Comparison of ENCODE assay signal across 1 cellular context in the genomic region with DNA sequence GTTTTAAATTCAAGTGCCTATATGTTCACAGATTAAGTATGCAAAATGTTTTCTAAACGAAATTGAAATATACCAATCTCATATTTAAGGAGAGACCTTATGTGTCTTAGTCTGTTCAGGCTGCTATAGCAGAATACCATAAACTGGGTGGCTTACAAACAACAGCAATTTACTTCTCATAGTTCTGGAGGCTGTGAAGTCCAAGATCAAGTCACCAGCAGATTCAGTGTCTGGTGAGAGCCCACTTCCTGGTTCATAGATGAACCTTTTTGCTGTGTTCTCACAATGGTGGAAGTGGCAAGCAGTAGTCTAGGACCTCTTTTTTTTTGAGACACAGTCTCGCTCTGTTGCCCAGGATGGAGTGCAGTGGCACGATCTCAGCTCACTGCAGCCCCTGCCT.
TF ChIP-seq lines count a peak whose summit lies in the region.

No MANE protein-coding gene starts in this region.

TF ChIP-seq in HepG2, 621 proteins besides CTCF, POLR2A, EP300 and RAD21:
- no peak for TF ChIP-seq ZNF839 (CRISPR knock-in tag; IDR thresholded peaks at IDR 0.05; ENCODE audit: borderline replicate concordance)
- peak; percentile 99 for TF ChIP-seq ZNF564 (CRISPR knock-in tag; IDR thresholded peaks at IDR 0.05)
